Comparison of ENCODE assay signal across 15 cellular contexts in genomic region chr14:24315243-24315806, GRCh38. TPM values are rescaled to one million over a fixed set of nuclear protein-coding genes. Genes with fewer than 3 reads are reported as not detected.
A peak's percentile ranks its signal among the peaks of the same experiment; 100 is the strongest.
DNase-seq lines count a peak whose midpoint lies in the region; ATAC-seq, FAIRE-seq and TF ChIP-seq lines count a peak whose summit lies in the region.
"Had no signal": no experiment of that assay in that cellular context is flagged by ENCODE, and none has a peak within 500 bp of the region (broad histone marks: within the 10 kb centered on the region; RNA-seq: fewer than 3 reads in every experiment).

No MANE protein-coding gene starts in this region.

- H3K9ac ChIP-seq in keratinocyte (ENCODE audit: control insufficient read depth, extremely low read depth, insufficient read depth, low read length) (no peak overlapping the region), skeletal muscle tissue (ENCODE audit: low read depth in 1 of 3, low read length in 3 of 3) (no peak overlapping the region)
- H3K9ac ChIP-seq: neural progenitor cell had no signal

- CTCF ChIA-PET in CD4-positive, alpha-beta T cell (lab: Charles Lee) = no interaction called here
- CTCF ChIA-PET in RWPE1 (lab: Yijun Ruan, JAX) (no interaction called here), MCF 10A (lab: Yijun Ruan, JAX) (interaction anchor here (1.3 to 1.8 kb wide), 3 partner anchors 18 to 72 kb away, joined by 3 to 8 read pairs (median 5); partner anchors contain the start of gene TINF2)

- H3K27ac ChIP-seq in CD4-positive, alpha-beta T cell (ENCODE audit: low read depth, low read length) = no peak overlapping the region
- H3K27ac ChIP-seq in RWPE1 (peak overlapping the region; percentile 98), keratinocyte (ENCODE audit: control insufficient read depth, insufficient read depth, low read length) (peak overlapping the region; percentile 40), skeletal muscle tissue (ENCODE audit: low read depth, low read length) (peak overlapping the region; percentile 60), SJCRH30 (no peak overlapping the region)
- H3K27ac ChIP-seq: neural progenitor cell had no signal

- TF ChIP-seq CTCF in CD4-positive, alpha-beta T cell (IDR thresholded peaks at IDR 0.05) = no peak
- no peak for TF ChIP-seq CTCF in RWPE1 (conservative IDR thresholded peaks at IDR 0.05; ENCODE audit: low read depth)
- no peak for TF ChIP-seq CTCF in keratinocyte (optimal IDR thresholded peaks at IDR 0.05 in 1 of 3, IDR thresholded peaks at IDR 0.05 in 1 of 3, conservative IDR thresholded peaks at IDR 0.05 in 1 of 3; ENCODE audit: extremely low read depth in 1 of 3, insufficient read depth in 2 of 3, low read length in 3 of 3)
- TF ChIP-seq CTCF in MCF 10A (IDR thresholded peaks at IDR 0.05; ENCODE audit: unreplicated experiment) = no peak

- intact Hi-C loops in CD4-positive, alpha-beta T cell (cut with DNase I, micrococcal nuclease) = no loop called here
- intact Hi-C loops in MCF 10A (cut with micrococcal nuclease) = no loop called here

- no peaks in the 10 kb centered on the region for H3K9me3 Mint-ChIP-seq in CD4-positive, alpha-beta T cell
- H3K9me3 Mint-ChIP-seq in MCF 10A (ENCODE audit: unreplicated experiment) = no peaks in the 10 kb centered on the region
- H3K9me3 Mint-ChIP-seq: neural progenitor cell; stimulated activated naive CD8-positive, alpha-beta T cell treated with anti-CD3 and anti-CD28 coated beads, Interleukin-15, Interleukin-2, amounts not matched to agents 100 ng/mL and 50 ng/mL, for 24 hours had no signal

- peaks cover 2% of the 10 kb centered on the region for H3K9me1 ChIP-seq in keratinocyte (ENCODE audit: control insufficient read depth, extremely low read depth, insufficient read depth, low read length)

- H3K4me1 Mint-ChIP-seq in CD4-positive, alpha-beta T cell (ENCODE audit: low read depth) = peaks cover 55% of the 10 kb centered on the region
- peaks cover 22% of the 10 kb centered on the region for H3K4me1 Mint-ChIP-seq in MCF 10A (ENCODE audit: insufficient read depth, unreplicated experiment)
- H3K4me1 Mint-ChIP-seq: neural progenitor cell had no signal

- H3K36me3 Mint-ChIP-seq in CD4-positive, alpha-beta T cell (ENCODE audit: low read depth) = peaks cover 2% of the 10 kb centered on the region
- peaks cover 16% of the 10 kb centered on the region for H3K36me3 Mint-ChIP-seq in MCF 10A (ENCODE audit: insufficient read depth, unreplicated experiment)
- H3K36me3 Mint-ChIP-seq: activated naive CD8-positive, alpha-beta T cell; neural progenitor cell had no signal

- peak overlapping the region; percentile 72 for H3K4me2 ChIP-seq in keratinocyte (ENCODE audit: control insufficient read depth, extremely low read depth, insufficient read depth, low read depth, low read length)
- H3K4me2 ChIP-seq: neural progenitor cell had no signal

- no peak for DNase-seq in CD4-positive, alpha-beta T cell
- DNase-seq in RWPE1 (ENCODE audit: low spot score) (no peak), keratinocyte (ENCODE audit: low read depth, low spot score) (no peak), cerebellar nuclear complex (lab: John Stamatoyannopoulos, UW) (no peak), SJCRH30 (no peak), MCF 10A (ENCODE audit: unreplicated experiment) (no peak)
- DNase-seq: activated CD8-positive, alpha-beta memory T cell treated with anti-CD3 and anti-CD28 coated beads, Interleukin-2, amount 50 U/mL, for 48 hours; DND-41; head of caudate nucleus had no signal

- H3K27me3 ChIP-seq in CD4-positive, alpha-beta T cell (ENCODE audit: control insufficient read depth, insufficient read depth, low read length) = no peaks in the 10 kb centered on the region
- H3K27me3 ChIP-seq in keratinocyte (ENCODE audit: control insufficient read depth, extremely low read depth, insufficient read depth, low read length) (peaks cover 3% of the 10 kb centered on the region), skeletal muscle tissue (ENCODE audit: control insufficient read depth in 3 of 3, insufficient read depth in 3 of 3, low read length in 3 of 3) (peaks cover 24 to 50% (median 46%) of the 10 kb centered on the region in 3 donors), SJCRH30 (no peaks in the 10 kb centered on the region)

- no peak for ATAC-seq in CD4-positive, alpha-beta T cell (ENCODE audit: poor library complexity)

- FAIRE-seq in keratinocyte (lab: Jason Lieb, UNC) = no peak

- no peaks in the 10 kb centered on the region for H4K20me1 ChIP-seq in keratinocyte (ENCODE audit: control insufficient read depth, extremely low read depth, insufficient read depth, low read length)

- H3K4me1 ChIP-seq in keratinocyte (ENCODE audit: control insufficient read depth, extremely low read depth, insufficient read depth, low read length) = peaks cover 57% of the 10 kb centered on the region
- H3K4me1 ChIP-seq in skeletal muscle tissue (ENCODE audit: control insufficient read depth in 3 of 3, insufficient read depth in 3 of 3, low read length in 3 of 3) = peaks cover 31 to 60% (median 40%) of the 10 kb centered on the region in 3 donors
- no peaks in the 10 kb centered on the region for H3K4me1 ChIP-seq in SJCRH30
- H3K4me1 ChIP-seq: HAP-1, neural progenitor cell had no signal

- H3K79me2 ChIP-seq in keratinocyte (ENCODE audit: control insufficient read depth, insufficient read depth, low read length) = no peaks in the 10 kb centered on the region

- no peaks in the 10 kb centered on the region for H3K9me3 ChIP-seq in CD4-positive, alpha-beta T cell (ENCODE audit: control insufficient read depth, low read length)
- H3K9me3 ChIP-seq in keratinocyte (ENCODE audit: control insufficient read depth, low read depth, low read length) = no peaks in the 10 kb centered on the region
- peaks cover 0 to 2% (median 0%) of the 10 kb centered on the region in 3 donors for H3K9me3 ChIP-seq in skeletal muscle tissue (ENCODE audit: control insufficient read depth in 3 of 3, low read length in 3 of 3)
- H3K9me3 ChIP-seq in SJCRH30 (replicated peaks) = no peaks in the 10 kb centered on the region
- H3K9me3 ChIP-seq: HAP-1 had no signal

- H3K27ac Mint-ChIP-seq in CD4-positive, alpha-beta T cell = peak overlapping the region; percentile 76
- H3K27ac Mint-ChIP-seq in MCF 10A (ENCODE audit: low read depth, unreplicated experiment) = no peak overlapping the region
- H3K27ac Mint-ChIP-seq: activated naive CD8-positive, alpha-beta T cell; B cell; neural progenitor cell; stimulated activated naive CD8-positive, alpha-beta T cell treated with anti-CD3 and anti-CD28 coated beads, Interleukin-15, Interleukin-2, amounts not matched to agents 100 ng/mL and 50 ng/mL, for 24 hours had no signal

- no peak overlapping the region for H2AFZ ChIP-seq in keratinocyte (ENCODE audit: control insufficient read depth, low read length)
- H2AFZ ChIP-seq: neural progenitor cell had no signal

- H3K4me3 ChIP-seq in keratinocyte (ENCODE audit: control insufficient read depth in 2 of 3, extremely low read depth in 1 of 3, insufficient read depth in 2 of 3, low read depth in 1 of 3, low read length in 3 of 3) (peak overlapping the region in 2 of 3 experiments; percentile 3 to 19), skeletal muscle tissue (ENCODE audit: low read length in 3 of 3) (no peak overlapping the region), SJCRH30 (no peak overlapping the region)
- H3K4me3 ChIP-seq: HAP-1, neural progenitor cell had no signal

- POLR2A ChIA-PET in CD4-positive, alpha-beta T cell (lab: Charles Lee) = no interaction called here
- POLR2A ChIA-PET in RWPE1 (lab: Yijun Ruan, JAX; ENCODE audit: low non-redundant PET) (no interaction called here), MCF 10A (lab: Yijun Ruan, JAX) (interaction anchor here (1.4 to 1.6 kb wide), 2 partner anchors 16 to 169 kb away, joined by 3 to 4 read pairs; partner anchors contain the start of gene PSME2)

- dilution Hi-C loops in keratinocyte (cut with MboI; ENCODE audit: extremely low pct_ligation_motif_present, low sequenced_read_pairs) = no loop called here

- no TSS peak for BruUV-seq in MCF 10A (replicated peaks; lab: Mats Ljungman, UMichigan)

- peaks cover 3 to 4% of the 10 kb centered on the region in 2 experiments for H3K36me3 ChIP-seq in keratinocyte (ENCODE audit: control insufficient read depth in 2 of 2, extremely low read depth in 1 of 2, insufficient read depth in 2 of 2, low read length in 2 of 2)
- H3K36me3 ChIP-seq in skeletal muscle tissue (ENCODE audit: control insufficient read depth in 3 of 3, insufficient read depth in 3 of 3, low read length in 3 of 3) = peaks cover 0 to 3% (median 2%) of the 10 kb centered on the region in 3 donors
- no peaks in the 10 kb centered on the region for H3K36me3 ChIP-seq in SJCRH30
- H3K36me3 ChIP-seq: neural progenitor cell had no signal

- H3K27me3 Mint-ChIP-seq in CD4-positive, alpha-beta T cell = peaks cover 5% of the 10 kb centered on the region
- peaks cover 19% of the 10 kb centered on the region for H3K27me3 Mint-ChIP-seq in MCF 10A (ENCODE audit: insufficient read depth, unreplicated experiment)
- H3K27me3 Mint-ChIP-seq: activated naive CD8-positive, alpha-beta T cell; stimulated activated naive CD8-positive, alpha-beta T cell treated with anti-CD3 and anti-CD28 coated beads, Interleukin-15, Interleukin-2, amounts not matched to agents 100 ng/mL and 50 ng/mL, for 24 hours had no signal

- peak overlapping the region; percentile 38 for H3K4me3 Mint-ChIP-seq in CD4-positive, alpha-beta T cell
- no peak overlapping the region for H3K4me3 Mint-ChIP-seq in MCF 10A (ENCODE audit: unreplicated experiment)
- H3K4me3 Mint-ChIP-seq: activated naive CD8-positive, alpha-beta T cell; B cell; neural progenitor cell; stimulated activated naive CD8-positive, alpha-beta T cell treated with anti-CD3 and anti-CD28 coated beads, Interleukin-15, Interleukin-2, amounts not matched to agents 100 ng/mL and 50 ng/mL, for 24 hours had no signal

RNA-seq across cellular contexts. Expression of gene LTB4R, which starts 4.0 kb away (rescaled TPM):
- 10 to 100 TPM; 15.6 to 18.3 TPM for total RNA-seq in CD4-positive, alpha-beta T cell
- polyA plus RNA-seq in keratinocyte = 8.6 to 20.4 TPM (median 14.6 TPM) in 3 replicates
- 8.4 TPM for polyA plus RNA-seq in keratinocyte (2011; ENCODE audit: low read depth)
- 3.0 and 4.3 TPM in 2 replicates for polyA plus RNA-seq in keratinocyte (2011; cell fraction: cytosol; rRNA removed)
- polyA plus RNA-seq in keratinocyte (2011; cell fraction: nucleus; rRNA removed) = 53.5 and 61.4 TPM in 2 replicates
- 8.4 and 41.2 TPM in 2 replicates for polyA plus RNA-seq in keratinocyte (2012; ENCODE audit: low replicate concordance)
- polyA minus RNA-seq in keratinocyte = 16.4 to 31.6 TPM (median 21.6 TPM) in 3 replicates
- 11.1 TPM for polyA minus RNA-seq in keratinocyte (2011; cell fraction: cytosol; rRNA and poly(A)+ RNA removed)
- polyA minus RNA-seq in keratinocyte (2011; cell fraction: nucleus; rRNA and poly(A)+ RNA removed) = 12.5 and 15.4 TPM in 2 replicates
- total RNA-seq in skeletal muscle tissue (2.1 TPM), MCF 10A (2022) (15.8 and 19.9 TPM in 2 replicates)
- 2.0 and 3.8 TPM in 2 replicates for total RNA-seq in SJCRH30 (2014; rRNA removed; shearing (Covaris generic))

RNA-seq across cellular contexts. Expression of gene LTB4R2, which starts 5.4 kb away (rescaled TPM):
- 10 to 100 TPM; 16.4 to 18.2 TPM for total RNA-seq in CD4-positive, alpha-beta T cell
- polyA plus RNA-seq in keratinocyte = 5.4 to 13.4 TPM (median 7.9 TPM) in 3 replicates
- 3.9 TPM for polyA plus RNA-seq in keratinocyte (2011; ENCODE audit: low read depth)
- 1.2 and 2.7 TPM in 2 replicates for polyA plus RNA-seq in keratinocyte (2011; cell fraction: cytosol; rRNA removed)
- polyA plus RNA-seq in keratinocyte (2011; cell fraction: nucleus; rRNA removed) = 28.9 and 46.2 TPM in 2 replicates
- polyA plus RNA-seq in keratinocyte (2012; ENCODE audit: low replicate concordance) = 8.7 and 19.1 TPM in 2 replicates
- 6.4 to 9.3 TPM (median 6.9 TPM) in 3 replicates for polyA minus RNA-seq in keratinocyte
- 16.9 TPM for polyA minus RNA-seq in keratinocyte (2011; cell fraction: cytosol; rRNA and poly(A)+ RNA removed)
- 33.0 TPM in 2 replicates for polyA minus RNA-seq in keratinocyte (2011; cell fraction: nucleus; rRNA and poly(A)+ RNA removed)
- 1.6 TPM for total RNA-seq in skeletal muscle tissue
- 4.4 and 5.3 TPM in 2 replicates for total RNA-seq in SJCRH30 (2014; rRNA removed; shearing (Covaris generic))
- total RNA-seq in MCF 10A (2022) = 21.7 and 23.8 TPM in 2 replicates

RNA-seq across cellular contexts. Expression of gene CIDEB, which starts 7.5 kb away (rescaled TPM):
- total RNA-seq in CD4-positive, alpha-beta T cell = 1 to 10 TPM; 7.4 to 9.2 TPM
- polyA plus RNA-seq in keratinocyte = 2.4 to 3.7 TPM (median 2.6 TPM) in 3 replicates
- 5.1 TPM for polyA plus RNA-seq in keratinocyte (2011; ENCODE audit: low read depth)
- polyA plus RNA-seq in keratinocyte (2011; cell fraction: cytosol; rRNA removed) = 1.7 and 1.8 TPM in 2 replicates
- polyA plus RNA-seq in keratinocyte (2011; cell fraction: nucleus; rRNA removed) = 2.1 and 2.8 TPM in 2 replicates
- 3.2 and 4.2 TPM in 2 replicates for polyA plus RNA-seq in keratinocyte (2012; ENCODE audit: low replicate concordance)
- 0.99 to 3.9 TPM (median 1.3 TPM) in 3 replicates for polyA minus RNA-seq in keratinocyte
- 1.5 TPM for polyA minus RNA-seq in keratinocyte (2011; cell fraction: cytosol; rRNA and poly(A)+ RNA removed)
- polyA minus RNA-seq in keratinocyte (2011; cell fraction: nucleus; rRNA and poly(A)+ RNA removed) = 0.63 and 0.78 TPM in 2 replicates
- 4.7 TPM for total RNA-seq in skeletal muscle tissue
- total RNA-seq in SJCRH30 (2014; rRNA removed; shearing (Covaris generic)) = 0.08 and 0.20 TPM in 2 replicates
- total RNA-seq in MCF 10A (2022) = 0.52 and 1.3 TPM in 2 replicates

RNA-seq across cellular contexts. Expression of gene NOP9, which starts 15.7 kb away (rescaled TPM):
- total RNA-seq in CD4-positive, alpha-beta T cell = 10 to 100 TPM; 25.9 to 27.5 TPM
- 16.5 to 25.3 TPM (median 19.9 TPM) in 3 replicates for polyA plus RNA-seq in keratinocyte
- 8.4 TPM for polyA plus RNA-seq in keratinocyte (2011; ENCODE audit: low read depth)
- polyA plus RNA-seq in keratinocyte (2011; cell fraction: cytosol; rRNA removed) = 19.6 and 22.7 TPM in 2 replicates
- 63.3 and 70.4 TPM in 2 replicates for polyA plus RNA-seq in keratinocyte (2011; cell fraction: nucleus; rRNA removed)
- polyA plus RNA-seq in keratinocyte (2012; ENCODE audit: low replicate concordance) = 19.0 and 25.4 TPM in 2 replicates
- polyA minus RNA-seq in keratinocyte = 47.2 to 59.5 TPM (median 50.4 TPM) in 3 replicates
- polyA minus RNA-seq in keratinocyte (2011; cell fraction: cytosol; rRNA and poly(A)+ RNA removed) = 33.8 TPM
- polyA minus RNA-seq in keratinocyte (2011; cell fraction: nucleus; rRNA and poly(A)+ RNA removed) = 35.6 and 45.4 TPM in 2 replicates
- total RNA-seq in skeletal muscle tissue (22.4 TPM), MCF 10A (2022) (29.8 and 31.9 TPM in 2 replicates)
- total RNA-seq in SJCRH30 (2014; rRNA removed; shearing (Covaris generic)) = 30.1 and 33.0 TPM in 2 replicates

RNA-seq across cellular contexts. Expression of gene DHRS1, which starts 15.7 kb away (rescaled TPM):
- total RNA-seq in CD4-positive, alpha-beta T cell = 10 to 100 TPM; 21.5 to 23.5 TPM
- 65.1 to 130 TPM (median 75.0 TPM) in 3 replicates for polyA plus RNA-seq in keratinocyte
- polyA plus RNA-seq in keratinocyte (2011; ENCODE audit: low read depth) = 55.9 TPM
- polyA plus RNA-seq in keratinocyte (2011; cell fraction: cytosol; rRNA removed) = 131 and 161 TPM in 2 replicates
- polyA plus RNA-seq in keratinocyte (2011; cell fraction: nucleus; rRNA removed) = 263 and 309 TPM in 2 replicates
- 100 and 165 TPM in 2 replicates for polyA plus RNA-seq in keratinocyte (2012; ENCODE audit: low replicate concordance)
- 173 to 348 TPM (median 179 TPM) in 3 replicates for polyA minus RNA-seq in keratinocyte
- 222 TPM for polyA minus RNA-seq in keratinocyte (2011; cell fraction: cytosol; rRNA and poly(A)+ RNA removed)
- polyA minus RNA-seq in keratinocyte (2011; cell fraction: nucleus; rRNA and poly(A)+ RNA removed) = 53.4 and 72.1 TPM in 2 replicates
- total RNA-seq in skeletal muscle tissue (6.3 TPM), MCF 10A (2022) (29.2 and 29.7 TPM in 2 replicates)
- 9.5 and 9.6 TPM in 2 replicates for total RNA-seq in SJCRH30 (2014; rRNA removed; shearing (Covaris generic))

Comparison
In these comparisons a context has a peak if more than half of its experiments do, and no peak if none do; other contexts are left out.
1. H3K27ac ChIP-seq: peak in RWPE1 (single experiment), keratinocyte (single experiment) and skeletal muscle tissue (single experiment); none in CD4-positive, alpha-beta T cell (single experiment) and SJCRH30 (single experiment).
2. H3K4me3 ChIP-seq: peak in keratinocyte (2 of 3); none in skeletal muscle tissue (0 of 3) and SJCRH30 (single experiment).